Comparison of ENCODE assay signal across 7 cellular contexts in the genomic region with DNA sequence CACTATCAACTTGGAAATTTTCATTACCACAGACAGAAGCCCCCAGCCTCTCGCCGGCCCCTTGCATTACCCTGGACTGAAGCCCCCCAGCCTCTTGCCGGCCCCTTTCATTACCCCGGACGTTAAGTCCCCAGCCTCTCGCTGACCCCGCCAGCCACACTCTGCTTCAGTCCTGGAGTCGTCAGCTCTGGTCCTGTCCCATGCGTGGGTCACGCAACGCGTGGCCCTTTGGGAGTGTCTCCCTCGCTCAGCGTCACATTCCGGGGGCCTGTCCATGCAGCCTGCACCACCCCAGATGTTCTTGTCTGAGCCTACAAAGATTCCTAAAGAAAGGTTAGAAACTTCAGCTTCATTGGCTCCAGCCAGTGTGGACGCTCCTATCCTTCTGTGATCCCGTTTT.
A peak's percentile ranks its signal among the peaks of the same experiment; 100 is the strongest.
DNase-seq lines count a peak whose midpoint lies in the region; ATAC-seq, FAIRE-seq and TF ChIP-seq lines count a peak whose summit lies in the region.
"Not testable (repeated sequence)": the region's sequence is repeated elsewhere in the genome, so short reads cannot be mapped to it uniquely, and the experiment has no call there.

No MANE protein-coding gene starts in this region.

- not testable (repeated sequence) for DNase-seq in bronchial epithelial cell (ENCODE audit: low read depth); neural progenitor cell (ENCODE audit: low spot score)
- peak; percentile 16 for DNase-seq in Right ventricle myocardium superior
- peak; percentile 48 for DNase-seq in kidney
- peak; percentile 46 for DNase-seq in posterior vena cava (ENCODE audit: low spot score)
- peak; percentile 22 to 53 for DNase-seq in aorta

- H3K27ac Mint-ChIP-seq in IgD-negative memory B cell, result peak overlapping the region in 2 of 3 donors; percentile 45 to 59
- H3K27ac Mint-ChIP-seq in neural progenitor cell, result not testable (repeated sequence)

- H3K4me2 ChIP-seq in neural progenitor cell, result not testable (repeated sequence)

- FAIRE-seq in bronchial epithelial cell (lab: Jason Lieb, UNC), result peak; percentile 47
- FAIRE-seq in kidney (lab: Jason Lieb, UNC), result not testable (repeated sequence)

- H3K79me2 ChIP-seq in neural progenitor cell (ENCODE audit: low read depth), result not testable (repeated sequence)

- not testable (repeated sequence) for H3K4me1 ChIP-seq in kidney (ENCODE audit: control insufficient read depth in 1 of 2, insufficient read depth in 1 of 2, low read depth in 1 of 2, low read length in 2 of 2); aorta (ENCODE audit: control insufficient read depth in 1 of 2, insufficient read depth in 2 of 2, low read length in 2 of 2)
- peaks cover 12% of the 10 kb centered on the region for H3K4me1 ChIP-seq in neural progenitor cell

- H3K4me1 Mint-ChIP-seq in IgD-negative memory B cell, result not testable (repeated sequence)
- H3K4me1 Mint-ChIP-seq in neural progenitor cell, result peaks cover 19% of the 10 kb centered on the region

- peaks cover 11% of the 10 kb centered on the region for H3K27me3 Mint-ChIP-seq in IgD-negative memory B cell
- H3K27me3 Mint-ChIP-seq in neural progenitor cell (ENCODE audit: insufficient read depth, low read depth), result not testable (repeated sequence)

- H3K9me3 ChIP-seq in kidney (ENCODE audit: control insufficient read depth in 1 of 2, low read length in 2 of 2); neural progenitor cell (ENCODE audit: low read depth); aorta (ENCODE audit: control insufficient read depth, low read length): not testable (repeated sequence)

- not testable (repeated sequence) for H3K36me3 ChIP-seq in bronchial epithelial cell (ENCODE audit: control insufficient read depth, insufficient read depth, low read length); kidney (ENCODE audit: control insufficient read depth in 1 of 2, insufficient read depth in 2 of 2, low read length in 2 of 2); neural progenitor cell; aorta (ENCODE audit: control insufficient read depth in 1 of 2, insufficient read depth in 2 of 2, low read length in 1 of 2)

- H3K27me3 ChIP-seq in bronchial epithelial cell (ENCODE audit: control insufficient read depth, insufficient read depth, low read length); neural progenitor cell; aorta (ENCODE audit: control insufficient read depth in 1 of 2, insufficient read depth in 2 of 2, low read length in 1 of 2): not testable (repeated sequence)

- H3K27ac ChIP-seq in kidney (ENCODE audit: low read depth in 2 of 2, low read length in 2 of 2); neural progenitor cell; aorta (ENCODE audit: low read depth in 1 of 2, low read length in 2 of 2): not testable (repeated sequence)

- H3K36me3 Mint-ChIP-seq in IgD-negative memory B cell, neural progenitor cell: not testable (repeated sequence)

- H3K4me3 ChIP-seq in bronchial epithelial cell (ENCODE audit: low read depth, low read length); kidney (ENCODE audit: low read length in 2 of 2); neural progenitor cell; aorta (ENCODE audit: low read length in 2 of 2): not testable (repeated sequence)

- not testable (repeated sequence) for TF ChIP-seq CTCF in bronchial epithelial cell (IDR thresholded peaks at IDR 0.05; ENCODE audit: insufficient read depth, low read length, severe bottlenecking); kidney (IDR thresholded peaks at IDR 0.05; ENCODE audit: borderline replicate concordance, extremely low read depth, insufficient read depth); neural progenitor cell (IDR thresholded peaks at IDR 0.05)

- not testable (repeated sequence) for H3K9ac ChIP-seq in kidney (ENCODE audit: low read length in 2 of 2); neural progenitor cell

- not testable (repeated sequence) for H2AFZ ChIP-seq in neural progenitor cell (replicated peaks)

- not testable (repeated sequence) for H3K9me3 Mint-ChIP-seq in IgD-negative memory B cell, neural progenitor cell

- not testable (repeated sequence) for H3F3A ChIP-seq in neural progenitor cell (ENCODE audit: low read depth)

- WGBS in aorta, 2 donors, result 60 to 80% methylated on average over 17 of the region's 17 CpGs

- intact Hi-C loops in Right ventricle myocardium superior (cut with DNase I); kidney (cut with DNase I); posterior vena cava (cut with DNase I); aorta (cut with DNase I): not testable (repeated sequence)

- not testable (repeated sequence) for H4K20me1 ChIP-seq in neural progenitor cell (ENCODE audit: low read depth)

- not testable (repeated sequence) for ATAC-seq in Right ventricle myocardium superior (ENCODE audit: poor library complexity); aorta (ENCODE audit: low FRiP score)

- H3K4me3 Mint-ChIP-seq in IgD-negative memory B cell, result not testable (repeated sequence)
- peak overlapping the region; percentile 60 for H3K4me3 Mint-ChIP-seq in neural progenitor cell
